ENCODE assay signal across 1 cellular context in genomic region chr1:61724721-61725694, GRCh38.
TF ChIP-seq lines count a peak whose summit lies in the region.

TM2D1 (minus strand) TSS chr1:61725141; CDS start chr1:61725120, 21 bp downstream.

TF ChIP-seq in K562, 482 proteins besides CTCF, POLR2A, EP300 and RAD21 (continued from another document and continues in another):
- TF ChIP-seq UBTF (IDR thresholded peaks at IDR 0.05; ENCODE audit: borderline replicate concordance in 1 of 2, low read depth in 2 of 2, low read length in 2 of 2) (peak in 1 of 2 experiments; percentile 31; a peak in 1 of 4 replicates), DIDO1 (tag; IDR thresholded peaks at IDR 0.05; ENCODE audit: low read depth) (peak; percentile 66), TAL1 (IDR thresholded peaks at IDR 0.05) (no peak), CBX8 (IDR thresholded peaks at IDR 0.05; ENCODE audit: borderline replicate concordance, extremely low read depth, low read depth, low read length, poor library complexity, severe bottlenecking) (no peak), ZNF384 (IDR thresholded peaks at IDR 0.05; ENCODE audit: low read depth, low read length) (no peak), WHSC1 (IDR thresholded peaks at IDR 0.05; ENCODE audit: low read length) (no peak), SOX6 (IDR thresholded peaks at IDR 0.05) (peak; percentile 34; the same call in 1 of the 2 replicates), ZBTB33 (CRISPR knock-in tag; IDR thresholded peaks at IDR 0.05) (no peak; the same call in 1 of the 2 replicates), ZNF23 (CRISPR knock-in tag; IDR thresholded peaks at IDR 0.05) (no peak), IRF9 (tag; IDR thresholded peaks at IDR 0.05) (no peak), MAZ (CRISPR knock-in tag; conservative IDR thresholded peaks at IDR 0.05 in 1 of 2, IDR thresholded peaks at IDR 0.05 in 1 of 2) (peak; percentile 87 to 90), ATF3 (IDR thresholded peaks at IDR 0.05) (peak; percentile 71), ATF3 (CRISPR knock-in tag; conservative IDR thresholded peaks at IDR 0.05) (no peak; the same call in 1 of the 2 replicates), MBD2 (IDR thresholded peaks at IDR 0.05; ENCODE audit: borderline replicate concordance, low read depth) (peak; percentile 73; the same call in 1 of the 2 replicates), ZNF584 (CRISPR knock-in tag; IDR thresholded peaks at IDR 0.05; ENCODE audit: low read depth) (no peak), BRD4 (IDR thresholded peaks at IDR 0.05) (0 out of 2 replicates have a peak, but pooled peaks have one; percentile 38), ELK1 (CRISPR knock-in tag; IDR thresholded peaks at IDR 0.05) (no peak), ATF4 (CRISPR knock-in tag; IDR thresholded peaks at IDR 0.05) (no peak), HEY1 (CRISPR knock-in tag; IDR thresholded peaks at IDR 0.05; ENCODE audit: borderline replicate concordance) (peak; percentile 39; the same call in 1 of the 2 replicates), ZHX1 (conservative IDR thresholded peaks at IDR 0.05; ENCODE audit: low read length) (no peak), ESRRB (CRISPR knock-in tag; IDR thresholded peaks at IDR 0.05; ENCODE audit: borderline replicate concordance) (no peak), RERE (CRISPR knock-in tag; IDR thresholded peaks at IDR 0.05; ENCODE audit: borderline replicate concordance) (no peak), RB1 (IDR thresholded peaks at IDR 0.05; ENCODE audit: low read depth) (peak; percentile 67), ERF (CRISPR knock-in tag; IDR thresholded peaks at IDR 0.05) (peak; percentile 79; the same call in 1 of the 2 replicates), MEF2D (tag; conservative IDR thresholded peaks at IDR 0.05; ENCODE audit: low read depth) (no peak), ZNF766 (CRISPR knock-in tag; conservative IDR thresholded peaks at IDR 0.05) (no peak), RBM25 (IDR thresholded peaks at IDR 0.05; ENCODE audit: low read depth, low read length, severe bottlenecking) (no peak), E2F1 (CRISPR knock-in tag; IDR thresholded peaks at IDR 0.05) (peak; percentile 66), ZBTB5 (IDR thresholded peaks at IDR 0.05) (no peak), TBL1XR1 (IDR thresholded peaks at IDR 0.05; ENCODE audit: low read length in 2 of 2) (no peak; a peak in 1 of 4 replicates), MAFK (IDR thresholded peaks at IDR 0.05; ENCODE audit: low read length) (no peak), ETV5 (CRISPR knock-in tag; IDR thresholded peaks at IDR 0.05; ENCODE audit: low read depth) (peak; percentile 74; the same call in 1 of the 2 replicates), CBFB (CRISPR knock-in tag; IDR thresholded peaks at IDR 0.05) (0 out of 2 replicates have a peak, but pooled peaks have one; percentile 46), HLTF (IDR thresholded peaks at IDR 0.05) (no peak), ZNF668 (CRISPR knock-in tag; IDR thresholded peaks at IDR 0.05) (no peak), CBX3 (IDR thresholded peaks at IDR 0.05; ENCODE audit: borderline replicate concordance in 1 of 2, low read length in 2 of 2) (no peak), PTBP1 (IDR thresholded peaks at IDR 0.05; ENCODE audit: low read depth, low read length) (no peak), SP1 (CRISPR knock-in tag; IDR thresholded peaks at IDR 0.05) (peak; percentile 70), ZSCAN32 (CRISPR knock-in tag; IDR thresholded peaks at IDR 0.05) (no peak)
